In genomic region chr1:160040481-160040880, GRCh38 we compare ENCODE assay signal across 1 cellular context.
TF ChIP-seq lines count a peak whose summit lies in the region.

No MANE protein-coding gene starts in this region.

TF ChIP-seq in K562, 482 proteins besides CTCF, POLR2A, EP300 and RAD21:
- TF ChIP-seq ZNF76 (CRISPR knock-in tag; IDR thresholded peaks at IDR 0.05; ENCODE audit: borderline replicate concordance) (no peak), RUNX1 (IDR thresholded peaks at IDR 0.05; ENCODE audit: low read depth) (no peak), RREB1 (CRISPR knock-in tag; IDR thresholded peaks at IDR 0.05) (no peak), FOSL1 (tag; conservative IDR thresholded peaks at IDR 0.05) (peak; percentile 37; the same call in 1 of the 2 replicates)
